Comparison of ENCODE assay signal across 8 cellular contexts in genomic region chr15:38455096-38455495, GRCh38. TPM values are rescaled to one million over a fixed set of nuclear protein-coding genes. Genes with fewer than 3 reads are reported as not detected.
DNase-seq lines count a peak whose midpoint lies in the region; ATAC-seq, FAIRE-seq and TF ChIP-seq lines count a peak whose summit lies in the region.

No MANE protein-coding gene starts in this region.

- H3K4me3 ChIP-seq in A673 (ENCODE audit: low read depth, low read length, poor library complexity, severe bottlenecking) (peak overlapping the region; percentile 85), H7 (ENCODE audit: insufficient read depth, low read depth, low read length) (peak overlapping the region; percentile 94), lower lobe of right lung (peak overlapping the region; percentile 88), aorta (ENCODE audit: low read length in 2 of 2) (peak overlapping the region; percentile 36 to 91)

- TF ChIP-seq CTCF in A673 (conservative IDR thresholded peaks at IDR 0.05; ENCODE audit: low read depth, low read length) (no peak), lower lobe of right lung (IDR thresholded peaks at IDR 0.05) (no peak), D721Med (IDR thresholded peaks at IDR 0.05; ENCODE audit: insufficient read depth, missing control alignments) (no peak)

- H3K4me1 ChIP-seq in A673 (ENCODE audit: insufficient read depth, low read length, poor library complexity, severe bottlenecking) (peaks cover 9% of the 10 kb centered on the region), lower lobe of right lung (peaks cover 21% of the 10 kb centered on the region), aorta (ENCODE audit: control insufficient read depth in 1 of 2, insufficient read depth in 2 of 2, low read length in 2 of 2) (no peaks in the 10 kb centered on the region)

- peaks cover 3% of the 10 kb centered on the region for H3K36me3 Mint-ChIP-seq in activated naive CD8-positive, alpha-beta T cell treated with anti-CD3 and anti-CD28 coated beads, Interleukin-2, amount 50 U/mL, for 24 hours (ENCODE audit: low read depth)

- H3K9me3 ChIP-seq in A673 (ENCODE audit: low read depth, low read length, poor library complexity, severe bottlenecking) (no peaks in the 10 kb centered on the region), lower lobe of right lung (no peaks in the 10 kb centered on the region), aorta (ENCODE audit: control insufficient read depth, low read length) (no peaks in the 10 kb centered on the region)

- H3K9me3 Mint-ChIP-seq in activated naive CD8-positive, alpha-beta T cell treated with anti-CD3 and anti-CD28 coated beads, Interleukin-2, amount 50 U/mL, for 24 hours, result no peaks in the 10 kb centered on the region

- intact Hi-C loops in A673 (cut with micrococcal nuclease; ENCODE audit: unreplicated experiment) (no loop called here), lower lobe of right lung (cut with DNase I) (no loop called here), aorta (cut with DNase I) (loop anchor here in 1 of 2 donors (5.0 kb wide), 1 partner anchor 237 kb away; no protein-coding TSS in a partner anchor)

- ATAC-seq in activated naive CD8-positive, alpha-beta T cell treated with anti-CD3 and anti-CD28 coated beads, Interleukin-2, amount 50 U/mL, for 24 hours, result no peak
- ATAC-seq in lower lobe of right lung, result no peak
- no peak for ATAC-seq in aorta (ENCODE audit: low FRiP score)

- no peak for FAIRE-seq in D721Med (lab: Jason Lieb, UNC)

- DNase-seq in A673 (ENCODE audit: low spot score), result no peak
- DNase-seq in H7, result no peak
- no peak for DNase-seq in activated naive CD8-positive, alpha-beta T cell treated with anti-CD3 and anti-CD28 coated beads, Interleukin-2, amount 50 U/mL, for 24 hours
- DNase-seq in lower lobe of right lung, result no peak
- no peak for DNase-seq in aorta
- DNase-seq in GM19238 (ENCODE audit: insufficient read length, low spot score), result no peak
- DNase-seq in T1000 (lab: John Stamatoyannopoulos, UW), result no peak
- no peak for DNase-seq in D721Med (ENCODE audit: insufficient read length, low spot score)

- no TSS peak for BruUV-seq in A673 (replicated peaks; lab: Mats Ljungman, UMichigan)

- H3K27me3 Mint-ChIP-seq in activated naive CD8-positive, alpha-beta T cell treated with anti-CD3 and anti-CD28 coated beads, Interleukin-2, amount 50 U/mL, for 24 hours, result no peaks in the 10 kb centered on the region

- CTCF ChIA-PET in A673 (lab: Charles Lee), result interaction anchor here (1.0 kb wide), 1 partner anchor 15 kb away, joined by 4 read pairs; no protein-coding TSS in a partner anchor

- peak overlapping the region; percentile 89 for H3K4me3 Mint-ChIP-seq in activated naive CD8-positive, alpha-beta T cell treated with anti-CD3 and anti-CD28 coated beads, Interleukin-2, amount 50 U/mL, for 24 hours

- H3K4me1 Mint-ChIP-seq in activated naive CD8-positive, alpha-beta T cell treated with anti-CD3 and anti-CD28 coated beads, Interleukin-2, amount 50 U/mL, for 24 hours, result peaks cover 40% of the 10 kb centered on the region

- H3K27ac Mint-ChIP-seq in activated naive CD8-positive, alpha-beta T cell treated with anti-CD3 and anti-CD28 coated beads, Interleukin-2, amount 50 U/mL, for 24 hours, result peak overlapping the region; percentile 92

- no peaks in the 10 kb centered on the region for H3K36me3 ChIP-seq in A673 (ENCODE audit: insufficient read depth, low read length, poor library complexity, severe bottlenecking)
- H3K36me3 ChIP-seq in H7 (replicated peaks; ENCODE audit: control insufficient read depth, insufficient read depth, low read length), result no peaks in the 10 kb centered on the region
- H3K36me3 ChIP-seq in lower lobe of right lung, result no peaks in the 10 kb centered on the region
- H3K36me3 ChIP-seq in aorta (ENCODE audit: control insufficient read depth in 1 of 2, insufficient read depth in 2 of 2, low read length in 1 of 2), result no peaks in the 10 kb centered on the region

- H3K27me3 ChIP-seq in A673 (replicated peaks; ENCODE audit: insufficient read depth, low read depth, low read length, poor library complexity) (no peaks in the 10 kb centered on the region), H7 (ENCODE audit: control insufficient read depth, insufficient read depth, low read length) (no peaks in the 10 kb centered on the region), lower lobe of right lung (ENCODE audit: low read depth) (no peaks in the 10 kb centered on the region), aorta (ENCODE audit: control insufficient read depth in 1 of 2, insufficient read depth in 2 of 2, low read length in 1 of 2) (no peaks in the 10 kb centered on the region)

- POLR2A ChIA-PET in A673 (lab: Charles Lee; ENCODE audit: low non-redundant PET), result no interaction called here

- no peak overlapping the region for H3K27ac ChIP-seq in A673 (ENCODE audit: low read depth, low read length, poor library complexity, severe bottlenecking)
- no peak overlapping the region for H3K27ac ChIP-seq in lower lobe of right lung
- H3K27ac ChIP-seq in aorta (ENCODE audit: low read depth in 1 of 2, low read length in 2 of 2), result no peak overlapping the region

- WGBS in aorta, 2 donors, result 3 to 5% methylated on average over 4 of the region's 4 CpGs

RNA-seq across cellular contexts. Expression of gene FAM98B, which starts 1.2 kb away (rescaled TPM):
- total RNA-seq in A673 (2021), result 45.0 and 50.9 TPM in 2 replicates
- total RNA-seq in H7 (2014; rRNA removed; shearing (Covaris generic)), result 8.9 TPM in 2 replicates
- 16.8 TPM for total RNA-seq in lower lobe of right lung
- total RNA-seq in aorta, result 10 to 100 TPM; 23.0 to 33.4 TPM
- polyA plus RNA-seq in aorta, result 10 to 100 TPM in 1 of 2 donors, 1 to 10 TPM in 1; 9.6 to 16.8 TPM
